Comparison of ENCODE assay signal across 28 cellular contexts in genomic region chr10:53064609-53065008, GRCh38.
"Had no signal": no experiment of that assay in that cellular context is flagged by ENCODE, and none has a peak within 500 bp of the region (broad histone marks: within the 10 kb centered on the region; RNA-seq: fewer than 3 reads in every experiment).

No MANE protein-coding gene starts in this region.

- H3K4me3 Mint-ChIP-seq: effector memory CD8-positive, alpha-beta T cell; endodermal cell; naive thymus-derived CD4-positive, alpha-beta T cell; natural killer cell had no signal

- H3K9me3 ChIP-seq: esophagus squamous epithelium, gastrocnemius medialis, left lung, lower lobe of right lung had no signal

- H3K27ac ChIP-seq: coronary artery, epithelial cell of prostate, esophagus squamous epithelium, gastrocnemius medialis, heart right ventricle, left lung, lower lobe of right lung had no signal

- H3K36me3 ChIP-seq: esophagus squamous epithelium, gastrocnemius medialis, heart right ventricle, left lung, lower lobe of right lung had no signal

- DNase-seq: effector CD8-positive, alpha-beta T cell; effector memory CD8-positive, alpha-beta T cell; endodermal cell; erythroblast; esophagus squamous epithelium; foreskin fibroblast; foreskin melanocyte; gastrocnemius medialis; glutamatergic neuron; head of caudate nucleus; heart right ventricle; hippocampal formation; islet precursor cell; kidney; kidney glomerular epithelial cell; left colon; left lung; left ventricle myocardium superior; lower lobe of right lung; mesenchymal stem cell; midbrain; naive thymus-derived CD4-positive, alpha-beta T cell; natural killer cell had no signal

- H3K36me3 Mint-ChIP-seq: naive thymus-derived CD4-positive, alpha-beta T cell; natural killer cell had no signal

- H3K4me1 ChIP-seq: esophagus squamous epithelium, gastrocnemius medialis, heart right ventricle, left lung, lower lobe of right lung had no signal

- FAIRE-seq: colon, endometrium had no signal

- H3K4me1 Mint-ChIP-seq: naive thymus-derived CD4-positive, alpha-beta T cell; natural killer cell had no signal

- H3K27ac Mint-ChIP-seq: effector memory CD8-positive, alpha-beta T cell; endodermal cell; naive thymus-derived CD4-positive, alpha-beta T cell; natural killer cell had no signal

- H3K27me3 ChIP-seq: esophagus squamous epithelium, gastrocnemius medialis, heart right ventricle, left lung had no signal

- ATAC-seq: effector memory CD8-positive, alpha-beta T cell; esophagus mucosa; gastrocnemius medialis; heart right ventricle; left colon; left lung; left ventricle myocardium superior; lower lobe of right lung; naive thymus-derived CD4-positive, alpha-beta T cell; natural killer cell had no signal

- H3K4me3 ChIP-seq: coronary artery, esophagus squamous epithelium, gastrocnemius medialis, heart right ventricle, left lung, lower lobe of right lung had no signal

- H3K27me3 Mint-ChIP-seq: effector memory CD8-positive, alpha-beta T cell; naive thymus-derived CD4-positive, alpha-beta T cell had no signal
